Comparison of ENCODE assay signal across 26 cellular contexts in genomic region chr11:14045417-14045816, GRCh38.
DNase-seq lines count a peak whose midpoint lies in the region; ATAC-seq and FAIRE-seq lines count a peak whose summit lies in the region.
"Had no signal": no experiment of that assay in that cellular context is flagged by ENCODE, and none has a peak within 500 bp of the region (broad histone marks: within the 10 kb centered on the region; RNA-seq: fewer than 3 reads in every experiment).

No MANE protein-coding gene starts in this region.

- H3K27me3 ChIP-seq in small intestine (ENCODE audit: control insufficient read depth in 2 of 2, insufficient read depth in 2 of 2, low read length in 2 of 2), result no peaks in the 10 kb centered on the region
- H3K27me3 ChIP-seq: BE2C; BLaER1 treated with 17β-estradiol and CSF1 and Interleukin-3, amounts not matched to agents 10 nM and 100 nM had no signal

- no peak for DNase-seq in frontal cortex (ENCODE audit: low spot score in 2 of 2)
- DNase-seq in small intestine, result no peak
- no peak for DNase-seq in stimulated activated CD4-positive, alpha-beta T cell treated with anti-CD3 and anti-CD28 coated beads, Interleukin-15, amount 100 ng/mL, for 24 hours
- no peak for DNase-seq in retina
- DNase-seq: ACHN; AML-193; BE2C; CD4-positive, alpha-beta T cell; CD8-positive, alpha-beta memory T cell; DMS 273 treated with DMSO at 0.1 percent for 48 hours; DMS79; EL; GF-D8; GOT3; HFFc6 had no signal

- H3K36me3 ChIP-seq in small intestine (ENCODE audit: control insufficient read depth in 2 of 2, insufficient read depth in 2 of 2, low read length in 2 of 2), result no peaks in the 10 kb centered on the region
- H3K36me3 ChIP-seq: BE2C; BLaER1 treated with 17β-estradiol and CSF1 and Interleukin-3, amounts not matched to agents 10 nM and 100 nM; HAP-1 had no signal

- H3K9me3 ChIP-seq in small intestine (ENCODE audit: control insufficient read depth, low read depth), result no peaks in the 10 kb centered on the region
- H3K9me3 ChIP-seq: A549; BE2C; BLaER1 treated with 17β-estradiol and CSF1 and Interleukin-3, amounts not matched to agents 10 nM and 100 nM; HAP-1 had no signal

- no peak overlapping the region for H3K4me3 ChIP-seq in small intestine (ENCODE audit: low read depth in 1 of 2, low read length in 2 of 2)
- H3K4me3 ChIP-seq: A549; BLaER1 treated with 17β-estradiol and CSF1 and Interleukin-3, amounts not matched to agents 10 nM and 100 nM; HAP-1 had no signal

- 96 to 99% (median 98%) methylated on average over 2 of the region's 2 CpGs for WGBS in small intestine, 3 donors

- peak; percentile 72 for FAIRE-seq in A204.1 (lab: Jason Lieb, UNC)
- FAIRE-seq in TTC549 (lab: Jason Lieb, UNC), result peak; percentile 40
- FAIRE-seq in frontal cortex (lab: Jason Lieb, UNC), result peak; percentile 80
- peak; percentile 57 for FAIRE-seq in small intestine (lab: Jason Lieb, UNC)
- FAIRE-seq: A549, D721Med, GM12891, GM18507, H54 had no signal

- no peak for ATAC-seq in GM21529 (IDR thresholded peaks at IDR 0.05; ENCODE audit: unreplicated experiment)
- ATAC-seq: A549 had no signal

- H3K27ac ChIP-seq in small intestine (ENCODE audit: low read depth in 1 of 2, low read length in 1 of 2), result no peak overlapping the region
- H3K27ac ChIP-seq: 22Rv1; A549; BLaER1 treated with 17β-estradiol and CSF1 and Interleukin-3, amounts not matched to agents 10 nM and 100 nM had no signal

- H3K4me1 ChIP-seq in small intestine (ENCODE audit: control insufficient read depth in 2 of 2, insufficient read depth in 1 of 2, low read depth in 1 of 2, low read length in 1 of 2), result no peaks in the 10 kb centered on the region
- H3K4me1 ChIP-seq: A549; BE2C; BLaER1 treated with 17β-estradiol and CSF1 and Interleukin-3, amounts not matched to agents 10 nM and 100 nM; HAP-1 had no signal
